1 cellular context compared by ENCODE assay signal in the genomic region with DNA sequence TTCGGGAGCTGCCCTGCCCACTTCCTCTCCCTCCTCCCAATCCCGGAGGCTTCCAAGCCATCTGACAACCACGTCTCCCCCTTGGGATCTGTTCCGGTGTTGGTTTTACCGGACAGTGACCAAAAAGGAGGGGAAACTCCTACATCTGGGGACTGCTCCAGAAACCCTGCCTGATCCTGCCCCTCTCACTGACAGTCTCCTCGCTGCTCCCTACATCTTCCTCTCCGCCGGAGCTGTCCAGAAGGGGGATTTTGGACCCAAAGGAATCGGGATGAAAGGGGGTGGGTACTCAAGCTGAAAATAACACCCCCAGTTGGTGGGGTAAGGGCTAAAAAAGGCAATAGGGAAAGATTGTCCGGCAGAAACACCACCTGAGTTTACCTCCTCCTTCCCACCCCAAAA.
TF ChIP-seq lines count a peak whose summit lies in the region.

No MANE protein-coding gene starts in this region.

TF ChIP-seq in HepG2, 621 proteins besides CTCF, POLR2A, EP300 and RAD21 (continued from another document and continues in another):
- TF ChIP-seq, protein P1, sequence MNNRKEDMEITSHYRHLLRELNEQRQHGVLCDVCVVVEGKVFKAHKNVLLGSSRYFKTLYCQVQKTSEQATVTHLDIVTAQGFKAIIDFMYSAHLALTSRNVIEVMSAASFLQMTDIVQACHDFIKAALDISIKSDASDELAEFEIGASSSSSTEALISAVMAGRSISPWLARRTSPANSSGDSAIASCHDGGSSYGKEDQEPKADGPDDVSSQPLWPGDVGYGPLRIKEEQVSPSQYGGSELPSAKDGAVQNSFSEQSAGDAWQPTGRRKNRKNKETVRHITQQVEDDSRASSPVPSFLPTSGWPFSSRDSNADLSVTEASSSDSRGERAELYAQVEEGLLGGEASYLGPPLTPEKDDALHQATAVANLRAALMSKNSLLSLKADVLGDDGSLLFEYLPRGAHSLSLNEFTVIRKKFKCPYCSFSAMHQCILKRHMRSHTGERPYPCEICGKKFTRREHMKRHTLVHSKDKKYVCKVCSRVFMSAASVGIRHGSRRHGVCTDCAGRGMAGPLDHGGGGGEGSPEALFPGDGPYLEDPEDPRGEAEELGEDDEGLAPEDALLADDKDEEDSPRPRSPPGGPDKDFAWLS (CRISPR knock-in tag; IDR thresholded peaks at IDR 0.05; ENCODE audit: borderline replicate concordance): no peak
- TF ChIP-seq RFX3 (CRISPR knock-in tag; IDR thresholded peaks at IDR 0.05) (no peak), JUND (CRISPR knock-in tag; IDR thresholded peaks at IDR 0.05) (no peak), ZBTB3 (CRISPR knock-in tag; IDR thresholded peaks at IDR 0.05; ENCODE audit: borderline replicate concordance, low read depth) (no peak), TCF12 (IDR thresholded peaks at IDR 0.05) (no peak), TCF12 (CRISPR knock-in tag; IDR thresholded peaks at IDR 0.05) (no peak), MBNL3 (CRISPR knock-in tag; conservative IDR thresholded peaks at IDR 0.05) (no peak), SRF (IDR thresholded peaks at IDR 0.05; ENCODE audit: low read depth, low read length) (0 out of 2 replicates have a peak, but pooled peaks have one; percentile 40), GTF2F1 (IDR thresholded peaks at IDR 0.05; ENCODE audit: low read length) (no peak), NFKBIZ (CRISPR knock-in tag; IDR thresholded peaks at IDR 0.05) (peak; percentile 67; the same call in 1 of the 2 replicates), ONECUT2 (CRISPR knock-in tag; IDR thresholded peaks at IDR 0.05) (no peak), HOXA3 (CRISPR knock-in tag; IDR thresholded peaks at IDR 0.05) (peak; percentile 51; the same call in 1 of the 2 replicates), SMAD1 (CRISPR knock-in tag; IDR thresholded peaks at IDR 0.05; ENCODE audit: borderline replicate concordance, low read depth) (no peak), PAWR (CRISPR knock-in tag; IDR thresholded peaks at IDR 0.05; ENCODE audit: borderline replicate concordance) (no peak), HNRNPK (IDR thresholded peaks at IDR 0.05; ENCODE audit: low read depth, low read length, poor library complexity, severe bottlenecking) (no peak), MAZ (IDR thresholded peaks at IDR 0.05; ENCODE audit: borderline replicate concordance, low read depth, low read length) (no peak), MAZ (CRISPR knock-in tag; IDR thresholded peaks at IDR 0.05; ENCODE audit: low read depth) (peak; percentile 34; the same call in 1 of the 2 replicates), SP4 (CRISPR knock-in tag; IDR thresholded peaks at IDR 0.05) (peak; percentile 29; the same call in 1 of the 2 replicates), RELA (CRISPR knock-in tag; IDR thresholded peaks at IDR 0.05) (no peak), DMAP1 (CRISPR knock-in tag; IDR thresholded peaks at IDR 0.05) (0 out of 2 replicates have a peak, but pooled peaks have one; percentile 27), ZNF138 (CRISPR knock-in tag; IDR thresholded peaks at IDR 0.05; ENCODE audit: low read depth) (no peak), ZNF136 (CRISPR knock-in tag; IDR thresholded peaks at IDR 0.05; ENCODE audit: low read depth) (0 out of 2 replicates have a peak, but pooled peaks have one; percentile 63), WIZ (CRISPR knock-in tag; IDR thresholded peaks at IDR 0.05) (no peak), ZNF557 (CRISPR knock-in tag; IDR thresholded peaks at IDR 0.05) (no peak), MLLT10 (CRISPR knock-in tag; IDR thresholded peaks at IDR 0.05) (no peak), ZNF564 (CRISPR knock-in tag; IDR thresholded peaks at IDR 0.05) (peak; percentile 91; the same call in 1 of the 2 replicates), ZNF781 (CRISPR knock-in tag; IDR thresholded peaks at IDR 0.05; ENCODE audit: borderline replicate concordance, not compliant biosample characterization) (peak; percentile 58), GATA4 (IDR thresholded peaks at IDR 0.05; ENCODE audit: borderline replicate concordance, low read depth) (peak; percentile 61; the same call in 1 of the 2 replicates), HOXA9 (CRISPR knock-in tag; IDR thresholded peaks at IDR 0.05; ENCODE audit: borderline replicate concordance) (no peak), TRIM24 (CRISPR knock-in tag; IDR thresholded peaks at IDR 0.05) (no peak), SMARCC2 (IDR thresholded peaks at IDR 0.05) (no peak), HNF4G (IDR thresholded peaks at IDR 0.05; ENCODE audit: borderline replicate concordance, low read depth, low read length) (no peak; the same call in 1 of the 2 replicates), HNF4G (CRISPR knock-in tag; IDR thresholded peaks at IDR 0.05; ENCODE audit: borderline replicate concordance, low read depth) (peak; percentile 14; the same call in 1 of the 2 replicates)
- TF ChIP-seq, protein P2, sequence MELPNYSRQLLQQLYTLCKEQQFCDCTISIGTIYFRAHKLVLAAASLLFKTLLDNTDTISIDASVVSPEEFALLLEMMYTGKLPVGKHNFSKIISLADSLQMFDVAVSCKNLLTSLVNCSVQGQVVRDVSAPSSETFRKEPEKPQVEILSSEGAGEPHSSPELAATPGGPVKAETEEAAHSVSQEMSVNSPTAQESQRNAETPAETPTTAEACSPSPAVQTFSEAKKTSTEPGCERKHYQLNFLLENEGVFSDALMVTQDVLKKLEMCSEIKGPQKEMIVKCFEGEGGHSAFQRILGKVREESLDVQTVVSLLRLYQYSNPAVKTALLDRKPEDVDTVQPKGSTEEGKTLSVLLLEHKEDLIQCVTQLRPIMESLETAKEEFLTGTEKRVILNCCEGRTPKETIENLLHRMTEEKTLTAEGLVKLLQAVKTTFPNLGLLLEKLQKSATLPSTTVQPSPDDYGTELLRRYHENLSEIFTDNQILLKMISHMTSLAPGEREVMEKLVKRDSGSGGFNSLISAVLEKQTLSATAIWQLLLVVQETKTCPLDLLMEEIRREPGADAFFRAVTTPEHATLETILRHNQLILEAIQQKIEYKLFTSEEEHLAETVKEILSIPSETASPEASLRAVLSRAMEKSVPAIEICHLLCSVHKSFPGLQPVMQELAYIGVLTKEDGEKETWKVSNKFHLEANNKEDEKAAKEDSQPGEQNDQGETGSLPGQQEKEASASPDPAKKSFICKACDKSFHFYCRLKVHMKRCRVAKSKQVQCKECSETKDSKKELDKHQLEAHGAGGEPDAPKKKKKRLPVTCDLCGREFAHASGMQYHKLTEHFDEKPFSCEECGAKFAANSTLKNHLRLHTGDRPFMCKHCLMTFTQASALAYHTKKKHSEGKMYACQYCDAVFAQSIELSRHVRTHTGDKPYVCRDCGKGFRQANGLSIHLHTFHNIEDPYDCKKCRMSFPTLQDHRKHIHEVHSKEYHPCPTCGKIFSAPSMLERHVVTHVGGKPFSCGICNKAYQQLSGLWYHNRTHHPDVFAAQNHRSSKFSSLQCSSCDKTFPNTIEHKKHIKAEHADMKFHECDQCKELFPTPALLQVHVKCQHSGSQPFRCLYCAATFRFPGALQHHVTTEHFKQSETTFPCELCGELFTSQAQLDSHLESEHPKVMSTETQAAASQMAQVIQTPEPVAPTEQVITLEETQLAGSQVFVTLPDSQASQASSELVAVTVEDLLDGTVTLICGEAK (IDR thresholded peaks at IDR 0.05): no peak
- TF ChIP-seq, protein P2 (CRISPR knock-in tag; IDR thresholded peaks at IDR 0.05): no peak
- TF ChIP-seq, protein P3, sequence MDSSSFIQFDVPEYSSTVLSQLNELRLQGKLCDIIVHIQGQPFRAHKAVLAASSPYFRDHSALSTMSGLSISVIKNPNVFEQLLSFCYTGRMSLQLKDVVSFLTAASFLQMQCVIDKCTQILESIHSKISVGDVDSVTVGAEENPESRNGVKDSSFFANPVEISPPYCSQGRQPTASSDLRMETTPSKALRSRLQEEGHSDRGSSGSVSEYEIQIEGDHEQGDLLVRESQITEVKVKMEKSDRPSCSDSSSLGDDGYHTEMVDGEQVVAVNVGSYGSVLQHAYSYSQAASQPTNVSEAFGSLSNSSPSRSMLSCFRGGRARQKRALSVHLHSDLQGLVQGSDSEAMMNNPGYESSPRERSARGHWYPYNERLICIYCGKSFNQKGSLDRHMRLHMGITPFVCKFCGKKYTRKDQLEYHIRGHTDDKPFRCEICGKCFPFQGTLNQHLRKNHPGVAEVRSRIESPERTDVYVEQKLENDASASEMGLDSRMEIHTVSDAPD (CRISPR knock-in tag; IDR thresholded peaks at IDR 0.05): peak; percentile 78
- TF ChIP-seq, protein P4, sequence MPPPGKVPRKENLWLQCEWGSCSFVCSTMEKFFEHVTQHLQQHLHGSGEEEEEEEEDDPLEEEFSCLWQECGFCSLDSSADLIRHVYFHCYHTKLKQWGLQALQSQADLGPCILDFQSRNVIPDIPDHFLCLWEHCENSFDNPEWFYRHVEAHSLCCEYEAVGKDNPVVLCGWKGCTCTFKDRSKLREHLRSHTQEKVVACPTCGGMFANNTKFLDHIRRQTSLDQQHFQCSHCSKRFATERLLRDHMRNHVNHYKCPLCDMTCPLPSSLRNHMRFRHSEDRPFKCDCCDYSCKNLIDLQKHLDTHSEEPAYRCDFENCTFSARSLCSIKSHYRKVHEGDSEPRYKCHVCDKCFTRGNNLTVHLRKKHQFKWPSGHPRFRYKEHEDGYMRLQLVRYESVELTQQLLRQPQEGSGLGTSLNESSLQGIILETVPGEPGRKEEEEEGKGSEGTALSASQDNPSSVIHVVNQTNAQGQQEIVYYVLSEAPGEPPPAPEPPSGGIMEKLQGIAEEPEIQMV (CRISPR knock-in tag; IDR thresholded peaks at IDR 0.05; ENCODE audit: low read depth): no peak
- TF ChIP-seq, protein P5, sequence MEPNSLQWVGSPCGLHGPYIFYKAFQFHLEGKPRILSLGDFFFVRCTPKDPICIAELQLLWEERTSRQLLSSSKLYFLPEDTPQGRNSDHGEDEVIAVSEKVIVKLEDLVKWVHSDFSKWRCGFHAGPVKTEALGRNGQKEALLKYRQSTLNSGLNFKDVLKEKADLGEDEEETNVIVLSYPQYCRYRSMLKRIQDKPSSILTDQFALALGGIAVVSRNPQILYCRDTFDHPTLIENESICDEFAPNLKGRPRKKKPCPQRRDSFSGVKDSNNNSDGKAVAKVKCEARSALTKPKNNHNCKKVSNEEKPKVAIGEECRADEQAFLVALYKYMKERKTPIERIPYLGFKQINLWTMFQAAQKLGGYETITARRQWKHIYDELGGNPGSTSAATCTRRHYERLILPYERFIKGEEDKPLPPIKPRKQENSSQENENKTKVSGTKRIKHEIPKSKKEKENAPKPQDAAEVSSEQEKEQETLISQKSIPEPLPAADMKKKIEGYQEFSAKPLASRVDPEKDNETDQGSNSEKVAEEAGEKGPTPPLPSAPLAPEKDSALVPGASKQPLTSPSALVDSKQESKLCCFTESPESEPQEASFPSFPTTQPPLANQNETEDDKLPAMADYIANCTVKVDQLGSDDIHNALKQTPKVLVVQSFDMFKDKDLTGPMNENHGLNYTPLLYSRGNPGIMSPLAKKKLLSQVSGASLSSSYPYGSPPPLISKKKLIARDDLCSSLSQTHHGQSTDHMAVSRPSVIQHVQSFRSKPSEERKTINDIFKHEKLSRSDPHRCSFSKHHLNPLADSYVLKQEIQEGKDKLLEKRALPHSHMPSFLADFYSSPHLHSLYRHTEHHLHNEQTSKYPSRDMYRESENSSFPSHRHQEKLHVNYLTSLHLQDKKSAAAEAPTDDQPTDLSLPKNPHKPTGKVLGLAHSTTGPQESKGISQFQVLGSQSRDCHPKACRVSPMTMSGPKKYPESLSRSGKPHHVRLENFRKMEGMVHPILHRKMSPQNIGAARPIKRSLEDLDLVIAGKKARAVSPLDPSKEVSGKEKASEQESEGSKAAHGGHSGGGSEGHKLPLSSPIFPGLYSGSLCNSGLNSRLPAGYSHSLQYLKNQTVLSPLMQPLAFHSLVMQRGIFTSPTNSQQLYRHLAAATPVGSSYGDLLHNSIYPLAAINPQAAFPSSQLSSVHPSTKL (CRISPR knock-in tag; IDR thresholded peaks at IDR 0.05): 0 out of 2 replicates have a peak, but pooled peaks have one; percentile 47
- TF ChIP-seq, protein P6, sequence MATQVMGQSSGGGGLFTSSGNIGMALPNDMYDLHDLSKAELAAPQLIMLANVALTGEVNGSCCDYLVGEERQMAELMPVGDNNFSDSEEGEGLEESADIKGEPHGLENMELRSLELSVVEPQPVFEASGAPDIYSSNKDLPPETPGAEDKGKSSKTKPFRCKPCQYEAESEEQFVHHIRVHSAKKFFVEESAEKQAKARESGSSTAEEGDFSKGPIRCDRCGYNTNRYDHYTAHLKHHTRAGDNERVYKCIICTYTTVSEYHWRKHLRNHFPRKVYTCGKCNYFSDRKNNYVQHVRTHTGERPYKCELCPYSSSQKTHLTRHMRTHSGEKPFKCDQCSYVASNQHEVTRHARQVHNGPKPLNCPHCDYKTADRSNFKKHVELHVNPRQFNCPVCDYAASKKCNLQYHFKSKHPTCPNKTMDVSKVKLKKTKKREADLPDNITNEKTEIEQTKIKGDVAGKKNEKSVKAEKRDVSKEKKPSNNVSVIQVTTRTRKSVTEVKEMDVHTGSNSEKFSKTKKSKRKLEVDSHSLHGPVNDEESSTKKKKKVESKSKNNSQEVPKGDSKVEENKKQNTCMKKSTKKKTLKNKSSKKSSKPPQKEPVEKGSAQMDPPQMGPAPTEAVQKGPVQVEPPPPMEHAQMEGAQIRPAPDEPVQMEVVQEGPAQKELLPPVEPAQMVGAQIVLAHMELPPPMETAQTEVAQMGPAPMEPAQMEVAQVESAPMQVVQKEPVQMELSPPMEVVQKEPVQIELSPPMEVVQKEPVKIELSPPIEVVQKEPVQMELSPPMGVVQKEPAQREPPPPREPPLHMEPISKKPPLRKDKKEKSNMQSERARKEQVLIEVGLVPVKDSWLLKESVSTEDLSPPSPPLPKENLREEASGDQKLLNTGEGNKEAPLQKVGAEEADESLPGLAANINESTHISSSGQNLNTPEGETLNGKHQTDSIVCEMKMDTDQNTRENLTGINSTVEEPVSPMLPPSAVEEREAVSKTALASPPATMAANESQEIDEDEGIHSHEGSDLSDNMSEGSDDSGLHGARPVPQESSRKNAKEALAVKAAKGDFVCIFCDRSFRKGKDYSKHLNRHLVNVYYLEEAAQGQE (IDR thresholded peaks at IDR 0.05; ENCODE audit: borderline replicate concordance in 1 of 2, low read depth in 1 of 2, low read length in 2 of 2): peak in 1 of 2 experiments; percentile 75; a peak in 2 of 4 replicates
